In the genomic region with DNA sequence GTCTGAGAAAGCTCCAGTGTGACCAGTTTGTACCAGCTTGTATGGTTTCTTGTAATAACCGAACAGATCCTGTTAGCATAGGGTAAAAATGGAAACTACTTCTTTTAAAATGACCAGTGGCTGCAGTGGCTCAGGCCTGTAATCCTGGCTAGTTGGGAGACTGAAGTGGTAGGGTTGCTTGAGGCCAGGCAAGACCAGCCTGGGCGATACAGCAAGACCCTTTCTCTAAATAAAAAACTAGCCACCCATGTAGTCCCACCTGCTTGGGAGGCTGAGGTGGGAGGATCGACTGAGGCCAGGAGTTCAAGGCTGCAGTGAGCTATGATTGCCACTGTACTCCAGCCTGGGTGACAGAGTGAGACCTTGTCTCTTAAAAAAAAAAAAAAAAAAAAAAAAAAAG, we compare ENCODE assay signal across 21 cellular contexts. TPM values are rescaled to one million over a fixed set of nuclear protein-coding genes. Genes with fewer than 3 reads are reported as not detected.
A peak's percentile ranks its signal among the peaks of the same experiment; 100 is the strongest.
DNase-seq lines count a peak whose midpoint lies in the region; ATAC-seq and TF ChIP-seq lines count a peak whose summit lies in the region.
"Had no signal": no experiment of that assay in that cellular context is flagged by ENCODE, and none has a peak within 500 bp of the region (broad histone marks: within the 10 kb centered on the region; RNA-seq: fewer than 3 reads in every experiment).

No MANE protein-coding gene starts in this region.

- H3K27me3 ChIP-seq in spleen (replicated peaks in 1 of 7), result no peaks in the 10 kb centered on the region
- H3K27me3 ChIP-seq: heart left ventricle, left lung had no signal

- no peak for TF ChIP-seq POLR2A in spleen (IDR thresholded peaks at IDR 0.05)

- TF ChIP-seq CTCF in nephron progenitor cell (IDR thresholded peaks at IDR 0.05) (no peak), spleen (IDR thresholded peaks at IDR 0.05 in 8 of 11, conservative IDR thresholded peaks at IDR 0.05 in 3 of 11) (no peak)

- intact Hi-C loops in spleen (cut with DNase I; ENCODE audit: low total_unique reads), result no loop called here

- peaks cover 10% of the 10 kb centered on the region for H3K36me3 Mint-ChIP-seq in stimulated activated naive CD8-positive, alpha-beta T cell treated with anti-CD3 and anti-CD28 coated beads, Interleukin-15, Interleukin-2, amounts not matched to agents 100 ng/mL and 50 ng/mL, for 24 hours (ENCODE audit: low read depth)
- H3K36me3 Mint-ChIP-seq in nephron progenitor cell (ENCODE audit: low read depth), result peaks cover 21% of the 10 kb centered on the region

- no peak overlapping the region for H3K4me3 Mint-ChIP-seq in stimulated activated naive CD8-positive, alpha-beta T cell treated with anti-CD3 and anti-CD28 coated beads, Interleukin-15, Interleukin-2, amounts not matched to agents 100 ng/mL and 50 ng/mL, for 24 hours
- no peak overlapping the region for H3K4me3 Mint-ChIP-seq in nephron progenitor cell

- no peaks in the 10 kb centered on the region for H3K9me3 Mint-ChIP-seq in stimulated activated naive CD8-positive, alpha-beta T cell treated with anti-CD3 and anti-CD28 coated beads, Interleukin-15, Interleukin-2, amounts not matched to agents 100 ng/mL and 50 ng/mL, for 24 hours
- no peaks in the 10 kb centered on the region for H3K9me3 Mint-ChIP-seq in nephron progenitor cell
- H3K9me3 Mint-ChIP-seq: activated naive CD4-positive, alpha-beta T cell treated with anti-CD3 and anti-CD28 coated beads, Interleukin-2, amount 50 U/mL, for 72 hours had no signal

- ATAC-seq in stimulated activated naive CD8-positive, alpha-beta T cell treated with anti-CD3 and anti-CD28 coated beads, Interleukin-15, Interleukin-2, amounts not matched to agents 100 U/mL and 50 U/mL, for 24 hours, result no peak
- ATAC-seq: activated naive CD4-positive, alpha-beta T cell treated with anti-CD3 and anti-CD28 coated beads, Interleukin-2, amount 50 U/mL, for 72 hours; left lung had no signal

- DNase-seq in stimulated activated naive CD8-positive, alpha-beta T cell treated with anti-CD3 and anti-CD28 coated beads, Interleukin-15, Interleukin-2, amounts not matched to agents 100 U/mL and 50 U/mL, for 24 hours, result no peak
- DNase-seq in caudate nucleus (lab: John Stamatoyannopoulos, UW), result peak in 1 of 61 donors; percentile 26
- no peak for DNase-seq in nephron progenitor cell
- no peak for DNase-seq in NCI-H526 treated with DMSO at 0.1 percent for 48 hours (lab: John Stamatoyannopoulos, UW)
- DNase-seq in nucleus accumbens (lab: John Stamatoyannopoulos, UW), result no peak
- no peak for DNase-seq in spleen
- no peak for DNase-seq in effector CD8-positive, alpha-beta T cell (lab: John Stamatoyannopoulos, UW)
- DNase-seq: cortex of kidney; GDM1; heart left ventricle; Karpas-422; left lung; NCI-H1048; NCI-H1930; NCI-H446 treated with DMSO at 0.1 percent for 48 hours; retina; stimulated activated CD4-positive, alpha-beta T cell treated with anti-CD3 and anti-CD28 coated beads, Interleukin-4, amount 100 ng/mL, for 4 hours; T1000 had no signal

- WGBS in spleen, 5 donors, result 90 to 95% (median 92%) methylated on average over 3 of the region's 3 CpGs

- peaks cover 34% of the 10 kb centered on the region for H3K4me1 Mint-ChIP-seq in stimulated activated naive CD8-positive, alpha-beta T cell treated with anti-CD3 and anti-CD28 coated beads, Interleukin-15, Interleukin-2, amounts not matched to agents 100 ng/mL and 50 ng/mL, for 24 hours (ENCODE audit: low read depth)
- peaks cover 18% of the 10 kb centered on the region for H3K4me1 Mint-ChIP-seq in nephron progenitor cell

- H3K27ac ChIP-seq in caudate nucleus (ENCODE audit: low read depth, low read length) (peak overlapping the region; percentile 99), spleen (no peak overlapping the region)
- H3K27ac ChIP-seq: C4-2B, left lung had no signal

- H3K27me3 Mint-ChIP-seq in stimulated activated naive CD8-positive, alpha-beta T cell treated with anti-CD3 and anti-CD28 coated beads, Interleukin-15, Interleukin-2, amounts not matched to agents 100 ng/mL and 50 ng/mL, for 24 hours, result no peaks in the 10 kb centered on the region
- no peaks in the 10 kb centered on the region for H3K27me3 Mint-ChIP-seq in nephron progenitor cell (ENCODE audit: low read depth, poor library complexity)

- H3K9me3 ChIP-seq in spleen, result no peaks in the 10 kb centered on the region
- H3K9me3 ChIP-seq: heart left ventricle, left lung had no signal

- H3K4me3 ChIP-seq in spleen, result no peak overlapping the region
- H3K4me3 ChIP-seq: heart left ventricle, left lung had no signal

- peaks cover 0 to 22% (median 10%) of the 10 kb centered on the region in 6 donors for H3K36me3 ChIP-seq in spleen

- peaks cover 4 to 71% (median 32%) of the 10 kb centered on the region in 6 donors for H3K4me1 ChIP-seq in spleen

- H3K27ac Mint-ChIP-seq in stimulated activated naive CD8-positive, alpha-beta T cell treated with anti-CD3 and anti-CD28 coated beads, Interleukin-15, Interleukin-2, amounts not matched to agents 100 ng/mL and 50 ng/mL, for 24 hours, result peak overlapping the region; percentile 54
- peak overlapping the region; percentile 94 for H3K27ac Mint-ChIP-seq in nephron progenitor cell

RNA-seq across cellular contexts. Expression of gene PSEN1, which starts 7.3 kb away (rescaled TPM):
- 10 to 100 TPM; 36.7 to 74.7 (median 52.6) TPM for total RNA-seq in spleen
- 10 to 100 TPM; 15.9 to 21.9 (median 16.9) TPM for polyA plus RNA-seq in spleen
